Comparison of ENCODE assay signal across 12 cellular contexts in the genomic region with DNA sequence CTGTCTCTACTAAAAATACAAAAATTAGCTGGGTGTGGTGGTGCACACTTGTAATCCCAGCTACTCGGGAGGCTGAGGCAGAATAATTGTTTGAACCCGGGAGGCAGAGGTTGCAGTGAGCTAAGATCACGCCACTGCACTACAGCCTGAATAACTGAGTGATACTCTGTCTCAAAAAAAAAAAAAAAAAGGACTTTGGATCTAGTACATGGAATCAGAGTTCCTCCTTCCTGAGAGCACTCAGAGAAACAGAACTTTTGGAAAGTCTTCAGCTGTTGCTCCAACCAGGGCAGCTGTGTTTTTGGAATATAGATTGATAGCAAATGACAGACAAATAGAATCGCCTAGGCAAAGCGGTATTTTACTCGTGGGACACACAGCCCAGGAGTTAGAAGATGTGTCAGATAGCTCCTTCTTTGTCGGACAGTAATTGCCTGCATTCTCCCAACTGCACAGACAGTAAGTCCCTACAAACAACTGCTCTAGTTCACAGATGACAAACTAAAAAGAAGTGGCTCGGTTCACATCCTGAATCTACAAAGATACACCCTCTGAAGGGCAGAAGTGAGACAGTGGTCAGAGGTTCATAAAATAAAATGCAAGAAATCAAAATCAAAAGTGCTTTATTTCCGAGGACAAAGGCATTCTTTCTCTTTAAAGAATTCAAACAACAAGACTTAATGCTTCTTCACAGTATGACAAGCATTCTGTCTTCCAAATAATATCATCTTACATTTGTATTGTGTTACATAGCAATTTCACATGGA. TPM values are rescaled to one million over a fixed set of nuclear protein-coding genes. Genes with fewer than 3 reads are reported as not detected.
DNase-seq lines count a peak whose midpoint lies in the region; ATAC-seq and TF ChIP-seq lines count a peak whose summit lies in the region.
"Had no signal": no experiment of that assay in that cellular context is flagged by ENCODE, and none has a peak within 500 bp of the region (broad histone marks: within the 10 kb centered on the region; RNA-seq: fewer than 3 reads in every experiment).

No MANE protein-coding gene starts in this region.

- POLR2A ChIA-PET in CD4-positive, alpha-beta memory T cell (lab: Charles Lee; ENCODE audit: partially characterized antibody), result interaction anchor here (1.0 kb wide), 1 partner anchor 280 kb away, joined by 3 read pairs; no protein-coding TSS in a partner anchor

- H3K27ac ChIP-seq in CD4-positive, alpha-beta memory T cell (ENCODE audit: low read depth, low read length), result no peak overlapping the region
- H3K27ac ChIP-seq in left lung (peak overlapping the region; percentile 13 to 64), gastrocnemius medialis (peak overlapping the region; percentile 60 to 95 (median 82))

- H3K4me1 ChIP-seq in CD4-positive, alpha-beta memory T cell (ENCODE audit: insufficient read depth, low read length), result peaks cover 65% of the 10 kb centered on the region
- peaks cover 20 to 88% of the 10 kb centered on the region in 2 donors for H3K4me1 ChIP-seq in left lung
- H3K4me1 ChIP-seq in gastrocnemius medialis, result peaks cover 62 to 67% of the 10 kb centered on the region in 2 donors

- H3K4me1 Mint-ChIP-seq in CD4-positive, alpha-beta memory T cell, result peaks cover 50 to 83% (median 66%) of the 10 kb centered on the region in 4 donors
- peaks cover 40% of the 10 kb centered on the region for H3K4me1 Mint-ChIP-seq in activated T-helper 17 cell treated with anti-CD3 and anti-CD28 coated beads, Interleukin-2, amount 50 U/mL, for 72 hours

- no peak overlapping the region for H3K4me3 ChIP-seq in CD4-positive, alpha-beta memory T cell (ENCODE audit: low read length in 2 of 2)
- H3K4me3 ChIP-seq in left lung (no peak overlapping the region), gastrocnemius medialis (no peak overlapping the region)

- H3K27ac Mint-ChIP-seq in CD4-positive, alpha-beta memory T cell, result peak overlapping the region in 5 of 7 donors; percentile 26 to 84 (median 35)
- peak overlapping the region; percentile 71 for H3K27ac Mint-ChIP-seq in activated T-helper 17 cell treated with anti-CD3 and anti-CD28 coated beads, Interleukin-2, amount 50 U/mL, for 72 hours
- H3K27ac Mint-ChIP-seq: activated T-helper 2 cell treated with anti-CD3 and anti-CD28 coated beads, Interferon-gamma antibody, Interleukin-2, Interleukin-4, amounts not matched to agents 10 μg/mL and 5 μg/mL and 100 μg/mL, durations not matched to agents 14 hours and 24 hours and 36 hours had no signal

- in situ Hi-C loops in gastrocnemius medialis (cut with MboI; ENCODE audit: low sequenced_read_pairs in 4 of 4), result loop anchor here in 2 of 4 donors (10.0 to 25.0 kb wide), 2 partner anchors 341 to 343 kb away; no protein-coding TSS in a partner anchor

- peak overlapping the region in 1 of 8 donors; percentile 63 for H3K4me3 Mint-ChIP-seq in CD4-positive, alpha-beta memory T cell
- no peak overlapping the region for H3K4me3 Mint-ChIP-seq in activated T-helper 17 cell treated with anti-CD3 and anti-CD28 coated beads, Interleukin-2, amount 50 U/mL, for 72 hours

- H3K36me3 ChIP-seq in CD4-positive, alpha-beta memory T cell (ENCODE audit: insufficient read depth, low read length), result peaks cover 10% of the 10 kb centered on the region
- H3K36me3 ChIP-seq in left lung (peaks cover 0 to 16% of the 10 kb centered on the region in 2 donors), gastrocnemius medialis (peaks cover 0 to 8% of the 10 kb centered on the region in 2 donors)

- no peaks in the 10 kb centered on the region for H3K9me3 Mint-ChIP-seq in CD4-positive, alpha-beta memory T cell
- no peaks in the 10 kb centered on the region for H3K9me3 Mint-ChIP-seq in activated T-helper 17 cell treated with anti-CD3 and anti-CD28 coated beads, Interleukin-2, amount 50 U/mL, for 72 hours
- H3K9me3 Mint-ChIP-seq: activated T-helper 2 cell treated with anti-CD3 and anti-CD28 coated beads, Interferon-gamma antibody, Interleukin-2, Interleukin-4, amounts not matched to agents 10 μg/mL and 5 μg/mL and 100 μg/mL, durations not matched to agents 14 hours and 24 hours and 36 hours had no signal

- intact Hi-C loops in CD4-positive, alpha-beta memory T cell (cut with micrococcal nuclease), result loop anchor here (5.0 kb wide), 1 partner anchor 33 kb away; a partner anchor contains a TSS
- intact Hi-C loops in left lung (cut with DNase I), result no loop called here
- intact Hi-C loops in gastrocnemius medialis (cut with DNase I; ENCODE audit: low total_unique reads), result no loop called here

- no peak for DNase-seq in CD4-positive, alpha-beta memory T cell
- no peak for DNase-seq in left lung
- DNase-seq in gastrocnemius medialis, result no peak
- no peak for DNase-seq in HK-2 (ENCODE audit: unreplicated experiment)
- DNase-seq: activated CD4-positive, alpha-beta T cell treated with anti-CD3 and anti-CD28 coated beads for 48 hours; NCI-H1048; NCI-H345 had no signal

- ATAC-seq in activated T-helper 17 cell treated with anti-CD3 and anti-CD28 coated beads, Interleukin-2, amount 50 U/mL, for 72 hours (replicated peaks), result no peak
- ATAC-seq in left lung, result no peak
- ATAC-seq in gastrocnemius medialis, result peak in 1 of 2 donors; percentile 20
- ATAC-seq in GM19351 (IDR thresholded peaks at IDR 0.05; ENCODE audit: unreplicated experiment), result no peak
- ATAC-seq in HG03460 (IDR thresholded peaks at IDR 0.05; ENCODE audit: unreplicated experiment), result no peak
- no peak for ATAC-seq in GM21381 (IDR thresholded peaks at IDR 0.05; ENCODE audit: unreplicated experiment)

- CTCF ChIA-PET in CD4-positive, alpha-beta memory T cell (lab: Charles Lee; ENCODE audit: partially characterized antibody), result interaction anchor here (0.8 to 12.3 kb wide), 6 partner anchors 9 to 156 kb away, joined by 3 to 250 read pairs (median 4); no protein-coding TSS in a partner anchor

- no peaks in the 10 kb centered on the region for H3K27me3 Mint-ChIP-seq in CD4-positive, alpha-beta memory T cell
- no peaks in the 10 kb centered on the region for H3K27me3 Mint-ChIP-seq in activated T-helper 17 cell treated with anti-CD3 and anti-CD28 coated beads, Interleukin-2, amount 50 U/mL, for 72 hours

- peaks cover 20 to 37% of the 10 kb centered on the region in 2 donors for H3K36me3 Mint-ChIP-seq in CD4-positive, alpha-beta memory T cell
- H3K36me3 Mint-ChIP-seq in activated T-helper 17 cell treated with anti-CD3 and anti-CD28 coated beads, Interleukin-2, amount 50 U/mL, for 72 hours (ENCODE audit: low read depth), result peaks cover 60% of the 10 kb centered on the region

- no peak for TF ChIP-seq POLR2A in gastrocnemius medialis (IDR thresholded peaks at IDR 0.05)

- TF ChIP-seq CTCF in left lung (IDR thresholded peaks at IDR 0.05) (no peak), gastrocnemius medialis (IDR thresholded peaks at IDR 0.05 in 4 of 5, conservative IDR thresholded peaks at IDR 0.05 in 1 of 5) (no peak)

- H3K9me3 ChIP-seq in CD4-positive, alpha-beta memory T cell (ENCODE audit: control insufficient read depth in 1 of 2, low read length in 2 of 2), result no peaks in the 10 kb centered on the region
- H3K9me3 ChIP-seq in left lung, result no peaks in the 10 kb centered on the region
- no peaks in the 10 kb centered on the region for H3K9me3 ChIP-seq in gastrocnemius medialis

- no peaks in the 10 kb centered on the region for H3K27me3 ChIP-seq in CD4-positive, alpha-beta memory T cell (ENCODE audit: insufficient read depth, low read length)
- H3K27me3 ChIP-seq in left lung, result no peaks in the 10 kb centered on the region
- no peaks in the 10 kb centered on the region for H3K27me3 ChIP-seq in gastrocnemius medialis

RNA-seq across cellular contexts. Expression of a gene that starts 17.1 kb away (rescaled TPM):
- total RNA-seq in CD4-positive, alpha-beta memory T cell, result 100 to 1,000 TPM; 129 to 133 TPM
- polyA plus RNA-seq in CD4-positive, alpha-beta memory T cell, result 10 to 100 TPM in 1 of 2 donors, 1 to 10 TPM in 1; 9.8 to 20.2 TPM
- 10 to 100 TPM; 49.4 to 52.4 TPM for total RNA-seq in activated T-helper 17 cell treated with anti-CD3 and anti-CD28 coated beads, Interleukin-2, amount 50 U/mL, for 72 hours
- total RNA-seq in left lung (10 to 100 TPM; 75.8 to 77.7 TPM), gastrocnemius medialis (10 to 100 TPM; 36.3 to 93.2 (median 42.6) TPM)

RNA-seq across cellular contexts. Expression of a gene that starts 32.5 kb away (rescaled TPM):
- total RNA-seq in CD4-positive, alpha-beta memory T cell, result 100 to 1,000 TPM; 202 to 217 TPM
- polyA plus RNA-seq in CD4-positive, alpha-beta memory T cell, result 100 to 1,000 TPM; 338 to 425 TPM
- 100 to 1,000 TPM; 142 to 179 TPM for total RNA-seq in activated T-helper 17 cell treated with anti-CD3 and anti-CD28 coated beads, Interleukin-2, amount 50 U/mL, for 72 hours
- total RNA-seq in left lung, result 100 to 1,000 TPM; 338 to 391 TPM
- total RNA-seq in gastrocnemius medialis, result 100 to 1,000 TPM; 161 to 362 (median 255) TPM
